ENCODE assay signal across 19 cellular contexts in genomic region chrX:121831601-121832000, GRCh38.
"Had no signal": no experiment of that assay in that cellular context is flagged by ENCODE, and none has a peak within 500 bp of the region (broad histone marks: within the 10 kb centered on the region; RNA-seq: fewer than 3 reads in every experiment).

No MANE protein-coding gene starts in this region.

- H3K36me3 ChIP-seq: left lung, tibial artery had no signal

- H3K4me1 ChIP-seq: body of pancreas, foreskin keratinocyte, left lung, tibial artery had no signal

- H3K9me3 ChIP-seq: body of pancreas, left lung, tibial artery had no signal

- H3K4me3 Mint-ChIP-seq: nephron progenitor cell, T-helper 17 cell had no signal

- DNase-seq: activated CD4-positive, CD25-positive, alpha-beta regulatory T cell treated with anti-CD3 and anti-CD28 coated beads, Interleukin-2, amount 50 U/mL, for 72 hours; activated gamma-delta T cell; body of pancreas; central memory CD4-positive, alpha-beta T cell; glutamatergic neuron; hippocampal formation; left lung; nephron progenitor cell; stimulated activated CD4-positive, alpha-beta T cell treated with anti-CD3 and anti-CD28 coated beads, Interleukin-12 subunit alpha, Interleukin-12 subunit beta, amount 100 ng/mL, for 4 hours; stimulated activated CD4-positive, alpha-beta T cell treated with anti-CD3 and anti-CD28 coated beads, Interleukin-1b, Interleukin-23, amount 100 ng/mL, for 48 hours; stimulated activated naive CD4-positive, alpha-beta T cell treated with Interleukin-2 at 50 U/mL for 16 hours; substantia nigra; T-helper 17 cell; tibial artery had no signal

- H3K36me3 Mint-ChIP-seq: activated naive CD4-positive, alpha-beta T cell treated with anti-CD3 and anti-CD28 coated beads, Interleukin-2, amount 50 U/mL, for 72 hours had no signal

- H3K27me3 ChIP-seq: body of pancreas, foreskin keratinocyte, left lung, tibial artery had no signal

- H3K4me3 ChIP-seq: body of pancreas, coronary artery, left lung, tibial artery had no signal

- FAIRE-seq: endometrium had no signal

- H3K27me3 Mint-ChIP-seq: T-helper 17 cell had no signal

- H3K4me1 Mint-ChIP-seq: nephron progenitor cell, T-helper 17 cell had no signal

- H3K27ac Mint-ChIP-seq: activated naive CD4-positive, alpha-beta T cell treated with anti-CD3 and anti-CD28 coated beads, Interleukin-2, amount 50 U/mL, for 72 hours; nephron progenitor cell; T-helper 17 cell had no signal

- H3K27ac ChIP-seq: body of pancreas, coronary artery, foreskin keratinocyte, left lung, tibial artery, VCaP had no signal
